11 cellular contexts compared by ENCODE assay signal in the genomic region with DNA sequence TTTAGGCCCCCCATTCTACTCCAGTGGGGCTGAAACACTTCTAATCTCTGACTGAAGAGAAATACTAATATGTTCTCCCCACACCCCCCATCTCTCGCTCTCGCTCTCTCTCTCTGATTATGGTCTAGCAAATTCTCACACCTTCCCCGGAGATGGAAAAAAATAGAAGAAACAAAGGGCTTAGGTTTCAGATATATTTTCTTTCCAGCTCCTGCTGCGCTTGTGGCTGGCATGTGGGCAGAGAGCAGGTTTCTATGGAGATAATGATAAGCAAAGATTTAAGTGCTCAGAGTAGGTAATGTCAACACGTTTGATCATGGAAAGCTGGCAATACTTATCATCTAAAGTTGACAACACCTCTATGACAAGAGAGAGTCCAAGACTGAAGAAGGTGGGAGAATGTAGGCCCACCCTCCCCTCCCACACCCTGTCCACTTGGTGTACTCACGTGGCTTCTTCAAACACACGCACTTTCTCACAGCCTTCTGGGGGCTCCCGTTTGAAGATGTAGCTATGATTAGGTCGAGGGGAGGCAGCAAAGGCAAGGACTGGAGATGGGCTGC. TPM values are rescaled to one million over a fixed set of nuclear protein-coding genes. Genes with fewer than 3 reads are reported as not detected.
DNase-seq lines count a peak whose midpoint lies in the region; ATAC-seq and TF ChIP-seq lines count a peak whose summit lies in the region.
"Had no signal": no experiment of that assay in that cellular context is flagged by ENCODE, and none has a peak within 500 bp of the region (broad histone marks: within the 10 kb centered on the region; RNA-seq: fewer than 3 reads in every experiment).

No MANE protein-coding gene starts in this region.

- DNase-seq in CD8-positive, alpha-beta T cell = peak in 4 of 7 experiments; percentile 27 to 70 (median 44)
- DNase-seq in T-helper 1 cell (peak; percentile 20 to 57 (median 49)), germinal center (ENCODE audit: low spot score) (no peak), NCI-H526 (lab: John Stamatoyannopoulos, UW) (no peak), GM19238 (ENCODE audit: insufficient read length, low spot score) (no peak)
- DNase-seq in activated naive CD4-positive, alpha-beta T cell treated with anti-CD3 and anti-CD28 coated beads, Interleukin-2, amount 50 U/mL, for 16 hours = peak; percentile 32
- DNase-seq in naive thymus-derived CD8-positive, alpha-beta T cell = peak in 4 of 10 donors; percentile 14 to 62 (median 26)
- DNase-seq: NCI-H1436 treated with DMSO at 0.1 percent for 48 hours, SHP77 treated with DMSO at 0.1 percent for 48 hours had no signal

- no peak overlapping the region for H3K4me3 ChIP-seq in CD8-positive, alpha-beta T cell (ENCODE audit: low read depth, low read length)
- H3K4me3 ChIP-seq: prostate gland had no signal

- peak overlapping the region; percentile 67 for H3K27ac ChIP-seq in CD8-positive, alpha-beta T cell (ENCODE audit: low read depth, low read length)

- peaks cover 85% of the 10 kb centered on the region for H3K36me3 Mint-ChIP-seq in CD8-positive, alpha-beta T cell
- H3K36me3 Mint-ChIP-seq in naive thymus-derived CD8-positive, alpha-beta T cell = peaks cover 10 to 92% (median 15%) of the 10 kb centered on the region in 3 donors

- H3K36me3 ChIP-seq in CD8-positive, alpha-beta T cell (ENCODE audit: insufficient read depth, low read length) = peaks cover 52% of the 10 kb centered on the region
- H3K36me3 ChIP-seq: prostate gland had no signal

- CTCF ChIA-PET in CD8-positive, alpha-beta T cell (lab: Charles Lee) = interaction anchor here (0.8 to 31.7 kb wide), 15 partner anchors 8 to 160 kb away, joined by 3 to 542 read pairs (median 5); a partner anchor contains a TSS

- TF ChIP-seq CTCF in CD8-positive, alpha-beta T cell (IDR thresholded peaks at IDR 0.05) = no peak

- H3K4me1 ChIP-seq in CD8-positive, alpha-beta T cell (ENCODE audit: insufficient read depth, low read length) = peaks cover 31% of the 10 kb centered on the region
- H3K4me1 ChIP-seq: prostate gland had no signal

- no peaks in the 10 kb centered on the region for H3K9me3 Mint-ChIP-seq in CD8-positive, alpha-beta T cell
- H3K9me3 Mint-ChIP-seq in naive thymus-derived CD8-positive, alpha-beta T cell = no peaks in the 10 kb centered on the region

- peak; percentile 65 for ATAC-seq in CD8-positive, alpha-beta T cell
- ATAC-seq in naive thymus-derived CD8-positive, alpha-beta T cell = peak; percentile 59 to 70
- no peak for ATAC-seq in HG02870 (IDR thresholded peaks at IDR 0.05; ENCODE audit: unreplicated experiment)

- intact Hi-C loops in CD8-positive, alpha-beta T cell (cut with DNase I, micrococcal nuclease) = loop anchor here (1.0 to 2.0 kb wide), 3 partner anchors 21 to 73 kb away; a partner anchor contains a TSS

- peak overlapping the region; percentile 20 for H3K4me3 Mint-ChIP-seq in CD8-positive, alpha-beta T cell
- peak overlapping the region in 7 of 10 donors; percentile 11 to 80 (median 48) for H3K4me3 Mint-ChIP-seq in naive thymus-derived CD8-positive, alpha-beta T cell

- H3K4me1 Mint-ChIP-seq in CD8-positive, alpha-beta T cell (ENCODE audit: low read depth) = peaks cover 41% of the 10 kb centered on the region
- peaks cover 6 to 43% (median 18%) of the 10 kb centered on the region in 4 donors for H3K4me1 Mint-ChIP-seq in naive thymus-derived CD8-positive, alpha-beta T cell

- H3K9me3 ChIP-seq in CD8-positive, alpha-beta T cell (ENCODE audit: low read length) = no peaks in the 10 kb centered on the region
- H3K9me3 ChIP-seq: prostate gland had no signal

- H3K27me3 Mint-ChIP-seq in CD8-positive, alpha-beta T cell (ENCODE audit: low read depth) = no peaks in the 10 kb centered on the region
- H3K27me3 Mint-ChIP-seq in naive thymus-derived CD8-positive, alpha-beta T cell = no peaks in the 10 kb centered on the region

- no peaks in the 10 kb centered on the region for H3K27me3 ChIP-seq in CD8-positive, alpha-beta T cell (ENCODE audit: insufficient read depth, low read length)

- POLR2A ChIA-PET in CD8-positive, alpha-beta T cell (lab: Charles Lee) = interaction anchor here (0.9 to 2.2 kb wide), 15 partner anchors 9 to 72 kb away, joined by 3 to 10 read pairs (median 4); a partner anchor contains a TSS
- POLR2A ChIA-PET in naive thymus-derived CD8-positive, alpha-beta T cell (lab: Charles Lee) = interaction anchor here (1.0 to 4.9 kb wide), 5 partner anchors 13 to 46 kb away, joined by 3 to 26 read pairs (median 6); a partner anchor contains a TSS

- H3K27ac Mint-ChIP-seq in CD8-positive, alpha-beta T cell = peak overlapping the region; percentile 92
- peak overlapping the region; percentile 77 to 97 (median 88) for H3K27ac Mint-ChIP-seq in naive thymus-derived CD8-positive, alpha-beta T cell

RNA-seq across cellular contexts. Expression of a gene that starts 8.0 kb away (rescaled TPM):
- 10 to 100 TPM; 57.7 to 64.2 TPM for total RNA-seq in CD8-positive, alpha-beta T cell
- total RNA-seq in naive thymus-derived CD8-positive, alpha-beta T cell = 10 to 100 TPM; 38.8 to 39.7 TPM
- 10 to 100 TPM; 20.3 to 27.4 (median 21.8) TPM for polyA plus RNA-seq in naive thymus-derived CD8-positive, alpha-beta T cell

RNA-seq across cellular contexts. Expression of a gene that starts 37.9 kb away (rescaled TPM):
- total RNA-seq in CD8-positive, alpha-beta T cell = 10 to 100 TPM; 30.5 to 34.3 TPM
- total RNA-seq in naive thymus-derived CD8-positive, alpha-beta T cell = 10 to 100 TPM; 91.0 to 92.0 TPM
- polyA plus RNA-seq in naive thymus-derived CD8-positive, alpha-beta T cell = 100 to 1,000 TPM in 2 of 3 donors, 10 to 100 TPM in 1; 75.9 to 126 (median 103) TPM

RNA-seq across cellular contexts. Expression of a gene that starts 48.1 kb away (rescaled TPM):
- total RNA-seq in CD8-positive, alpha-beta T cell = 10 to 100 TPM; 23.4 to 28.7 TPM
- total RNA-seq in naive thymus-derived CD8-positive, alpha-beta T cell = 10 to 100 TPM; 84.5 to 90.8 TPM
- 10 to 100 TPM; 36.9 to 53.6 (median 46.7) TPM for polyA plus RNA-seq in naive thymus-derived CD8-positive, alpha-beta T cell

Comparison
In these comparisons a context has a peak if more than half of its experiments do, and no peak if none do; other contexts are left out.
1. DNase-seq: peak in CD8-positive, alpha-beta T cell (4 of 7), T-helper 1 cell (5 of 5) and activated naive CD4-positive, alpha-beta T cell treated with anti-CD3 and anti-CD28 coated beads, Interleukin-2, amount 50 U/mL, for 16 hours (single experiment); none in germinal center (single experiment), NCI-H526 (0 of 2) and GM19238 (single experiment).